Comparison of ENCODE assay signal across 16 cellular contexts in genomic region chr2:225334524-225334923, GRCh38.
DNase-seq lines count a peak whose midpoint lies in the region; ATAC-seq, FAIRE-seq and TF ChIP-seq lines count a peak whose summit lies in the region.
"Had no signal": no experiment of that assay in that cellular context is flagged by ENCODE, and none has a peak within 500 bp of the region (broad histone marks: within the 10 kb centered on the region; RNA-seq: fewer than 3 reads in every experiment).

No MANE protein-coding gene starts in this region.

- no peaks in the 10 kb centered on the region for H3K9me3 Mint-ChIP-seq in endodermal cell
- no peaks in the 10 kb centered on the region for H3K9me3 Mint-ChIP-seq in activated CD4-positive, alpha-beta memory T cell treated with anti-CD3 and anti-CD28 coated beads for 36 hours
- H3K9me3 Mint-ChIP-seq: activated CD4-positive, alpha-beta T cell treated with anti-CD3 and anti-CD28 coated beads, Interleukin-2, amount 10 ng/mL, durations not matched to agents 7 days and 5 days had no signal

- no peaks in the 10 kb centered on the region for H3K27me3 ChIP-seq in endodermal cell (ENCODE audit: control insufficient read depth, insufficient read depth, low read length, poor library complexity, severe bottlenecking)
- H3K27me3 ChIP-seq: foreskin keratinocyte had no signal

- intact Hi-C loops in activated CD4-positive, alpha-beta memory T cell treated with anti-CD3 and anti-CD28 coated beads for 36 hours (cut with micrococcal nuclease) = no loop called here

- no peaks in the 10 kb centered on the region for H3K36me3 Mint-ChIP-seq in endodermal cell (ENCODE audit: low read depth)
- no peaks in the 10 kb centered on the region for H3K36me3 Mint-ChIP-seq in activated CD4-positive, alpha-beta memory T cell treated with anti-CD3 and anti-CD28 coated beads for 36 hours
- H3K36me3 Mint-ChIP-seq: activated naive CD8-positive, alpha-beta T cell had no signal

- peaks cover 9% of the 10 kb centered on the region for H3K4me1 ChIP-seq in endodermal cell (ENCODE audit: control insufficient read depth, insufficient read depth, low read length)
- H3K4me1 ChIP-seq: foreskin keratinocyte had no signal

- H3K27me3 Mint-ChIP-seq in endodermal cell (ENCODE audit: insufficient read depth) = no peaks in the 10 kb centered on the region
- peaks cover 4% of the 10 kb centered on the region for H3K27me3 Mint-ChIP-seq in activated CD4-positive, alpha-beta memory T cell treated with anti-CD3 and anti-CD28 coated beads for 36 hours
- H3K27me3 Mint-ChIP-seq: activated CD4-positive, alpha-beta T cell treated with anti-CD3 and anti-CD28 coated beads, Interleukin-2, amount 10 ng/mL, durations not matched to agents 7 days and 5 days had no signal

- POLR2A ChIA-PET in activated CD4-positive, alpha-beta memory T cell treated with anti-CD3 and anti-CD28 coated beads for 36 hours (lab: Charles Lee) = no interaction called here

- DNase-seq in DMS53 treated with DMSO at 0.1 percent for 48 hours (lab: John Stamatoyannopoulos, UW; ENCODE audit: unreplicated experiment) (peak; percentile 85), NCI-H1694 (lab: John Stamatoyannopoulos, UW) (peak; percentile 59), NCI-H748 (lab: John Stamatoyannopoulos, UW; ENCODE audit: unreplicated experiment) (peak; percentile 98), endodermal cell (no peak), HuH-7.5 (ENCODE audit: low spot score) (no peak), D721Med (ENCODE audit: insufficient read length, low spot score) (no peak)
- DNase-seq in activated CD4-positive, alpha-beta memory T cell treated with anti-CD3 and anti-CD28 coated beads for 36 hours = no peak
- DNase-seq: activated CD4-positive, alpha-beta T cell treated with anti-CD3 and anti-CD28 coated beads, Interleukin-2, amount 10 ng/mL, durations not matched to agents 7 days and 5 days; activated T-cell treated with anti-CD3 and anti-CD28 coated beads, Interleukin-2, amount 50 U/mL, for 1 hour; DND-41; foreskin keratinocyte; MM.1S; stimulated activated CD4-positive, alpha-beta T cell treated with anti-CD3 and anti-CD28 coated beads, Interleukin-1b, Interleukin-23, amount 100 ng/mL, for 48 hours had no signal

- ATAC-seq in GM21360 (IDR thresholded peaks at IDR 0.05; ENCODE audit: unreplicated experiment) = no peak
- ATAC-seq: foreskin keratinocyte had no signal

- no peak for TF ChIP-seq CTCF in endodermal cell (conservative IDR thresholded peaks at IDR 0.05)
- no peak for TF ChIP-seq CTCF in D721Med (IDR thresholded peaks at IDR 0.05; ENCODE audit: insufficient read depth, missing control alignments)

- FAIRE-seq in D721Med (lab: Jason Lieb, UNC) = no peak
- FAIRE-seq: H1 had no signal

- no peak overlapping the region for H3K4me3 Mint-ChIP-seq in endodermal cell
- H3K4me3 Mint-ChIP-seq in activated CD4-positive, alpha-beta memory T cell treated with anti-CD3 and anti-CD28 coated beads for 36 hours = no peak overlapping the region
- H3K4me3 Mint-ChIP-seq: activated CD4-positive, alpha-beta T cell treated with anti-CD3 and anti-CD28 coated beads, Interleukin-2, amount 10 ng/mL, durations not matched to agents 7 days and 5 days; activated naive CD8-positive, alpha-beta T cell had no signal

- no peaks in the 10 kb centered on the region for H3K9me3 ChIP-seq in endodermal cell (ENCODE audit: control insufficient read depth, low read length)

- CTCF ChIA-PET in activated CD4-positive, alpha-beta memory T cell treated with anti-CD3 and anti-CD28 coated beads for 36 hours (lab: Charles Lee) = no interaction called here

- no peak overlapping the region for H3K27ac Mint-ChIP-seq in endodermal cell
- H3K27ac Mint-ChIP-seq in activated CD4-positive, alpha-beta memory T cell treated with anti-CD3 and anti-CD28 coated beads for 36 hours = no peak overlapping the region
- H3K27ac Mint-ChIP-seq: activated CD4-positive, alpha-beta T cell treated with anti-CD3 and anti-CD28 coated beads, Interleukin-2, amount 10 ng/mL, durations not matched to agents 7 days and 5 days; activated naive CD8-positive, alpha-beta T cell had no signal

- H3K36me3 ChIP-seq in endodermal cell (ENCODE audit: control insufficient read depth, insufficient read depth, low read length) = no peaks in the 10 kb centered on the region

- H3K9ac ChIP-seq in endodermal cell (ENCODE audit: extremely low read depth, low read length, poor library complexity, severe bottlenecking) = no peak overlapping the region

- H3K4me3 ChIP-seq in endodermal cell (ENCODE audit: low read length) = no peak overlapping the region

- H3K27ac ChIP-seq in endodermal cell (ENCODE audit: low read depth, low read length) = peak overlapping the region; percentile 16
- H3K27ac ChIP-seq: foreskin keratinocyte had no signal

- peaks cover 5% of the 10 kb centered on the region for H3K4me1 Mint-ChIP-seq in endodermal cell
- no peaks in the 10 kb centered on the region for H3K4me1 Mint-ChIP-seq in activated CD4-positive, alpha-beta memory T cell treated with anti-CD3 and anti-CD28 coated beads for 36 hours (ENCODE audit: low read depth)
- H3K4me1 Mint-ChIP-seq: activated CD4-positive, alpha-beta T cell treated with anti-CD3 and anti-CD28 coated beads, Interleukin-2, amount 10 ng/mL, durations not matched to agents 7 days and 5 days had no signal

- WGBS in endodermal cell (ENCODE audit: insufficient coverage in 1 of 2, insufficient read length in 1 of 2), 2 experiments = 91 to 95% methylated on average over 2 to 4 of the region's 4 CpGs

Comparison
In these comparisons a context has a peak if more than half of its experiments do, and no peak if none do; other contexts are left out.
1. DNase-seq: peak in DMS53 treated with DMSO at 0.1 percent for 48 hours (single experiment), NCI-H1694 (single experiment) and NCI-H748 (single experiment); none in endodermal cell (single experiment), activated CD4-positive, alpha-beta memory T cell treated with anti-CD3 and anti-CD28 coated beads for 36 hours (single experiment), HuH-7.5 (single experiment) and D721Med (single experiment).